In genomic region chr12:34219046-34219770, GRCh38 we compare ENCODE assay signal across 8 cellular contexts.
DNase-seq lines count a peak whose midpoint lies in the region; ATAC-seq and TF ChIP-seq lines count a peak whose summit lies in the region.

No MANE protein-coding gene starts in this region.

- intact Hi-C loops in heart right ventricle (cut with DNase I): loop anchor here in 8 of 10 donors (2.0 to 10.0 kb wide), 7 partner anchors 92 to 1464 kb away; partner anchors contain the start of gene YARS2 (in 1 of the 8)
- intact Hi-C loops in aorta (cut with DNase I): loop anchor here in 1 of 2 donors (5.0 kb wide), 1 partner anchor 97 kb away; no protein-coding TSS in a partner anchor

- H3K4me1 Mint-ChIP-seq in T-helper 1 cell treated with Interleukin-12 subunit alpha and Interleukin-12 subunit beta and Interleukin-4 antibody, amounts not matched to agents 30 μg/mL and 1 μg/mL, for 36 hours (ENCODE audit: low read depth): peaks cover 12% of the 10 kb centered on the region
- H3K4me1 Mint-ChIP-seq in stimulated activated naive CD8-positive, alpha-beta T cell treated with anti-CD3 and anti-CD28 coated beads, Interleukin-15, Interleukin-2, amounts not matched to agents 100 ng/mL and 50 ng/mL, for 24 hours (ENCODE audit: low read depth): peaks cover 11% of the 10 kb centered on the region

- H3K36me3 ChIP-seq in heart right ventricle (no peaks in the 10 kb centered on the region), aorta (ENCODE audit: control insufficient read depth in 1 of 2, insufficient read depth in 2 of 2, low read length in 1 of 2) (no peaks in the 10 kb centered on the region)

- H3K9me3 Mint-ChIP-seq in T-helper 1 cell treated with Interleukin-12 subunit alpha and Interleukin-12 subunit beta and Interleukin-4 antibody, amounts not matched to agents 30 μg/mL and 1 μg/mL, for 36 hours: no peaks in the 10 kb centered on the region
- no peaks in the 10 kb centered on the region for H3K9me3 Mint-ChIP-seq in stimulated activated naive CD8-positive, alpha-beta T cell treated with anti-CD3 and anti-CD28 coated beads, Interleukin-15, Interleukin-2, amounts not matched to agents 100 ng/mL and 50 ng/mL, for 24 hours

- TF ChIP-seq CTCF in LNCaP clone FGC (IDR thresholded peaks at IDR 0.05; ENCODE audit: control insufficient read depth, extremely low read depth, insufficient read depth) (no peak), heart right ventricle (IDR thresholded peaks at IDR 0.05) (no peak), GM10266 (IDR thresholded peaks at IDR 0.05; ENCODE audit: control insufficient read depth, insufficient read depth, low read depth, missing control alignments) (no peak)

- DNase-seq in T-helper 1 cell: no peak
- no peak for DNase-seq in LNCaP clone FGC (ENCODE audit: low read depth)
- DNase-seq in heart right ventricle: no peak
- DNase-seq in aorta: no peak
- DNase-seq in NCI-H1694 (lab: John Stamatoyannopoulos, UW): no peak
- DNase-seq in GM10266 (ENCODE audit: extremely low spot score): no peak

- H3K4me3 ChIP-seq in LNCaP clone FGC (ENCODE audit: low read depth, low read length) (peak overlapping the region; percentile 59), heart right ventricle (peak overlapping the region; percentile 37 to 63 (median 52)), aorta (ENCODE audit: low read length in 2 of 2) (peak overlapping the region in 1 of 2 donors; percentile 31)

- 32 to 56% methylated on average over 42 of the region's 42 CpGs for WGBS in heart right ventricle, 2 donors
- WGBS in aorta, 2 donors: 40 to 41% methylated on average over 42 of the region's 42 CpGs

- H3K27ac Mint-ChIP-seq in T-helper 1 cell treated with Interleukin-12 subunit alpha and Interleukin-12 subunit beta and Interleukin-4 antibody, amounts not matched to agents 30 μg/mL and 1 μg/mL, for 36 hours: no peak overlapping the region
- no peak overlapping the region for H3K27ac Mint-ChIP-seq in stimulated activated naive CD8-positive, alpha-beta T cell treated with anti-CD3 and anti-CD28 coated beads, Interleukin-15, Interleukin-2, amounts not matched to agents 100 ng/mL and 50 ng/mL, for 24 hours

- H3K4me1 ChIP-seq in heart right ventricle (peaks cover 0 to 14% (median 4%) of the 10 kb centered on the region in 9 donors), aorta (ENCODE audit: control insufficient read depth in 1 of 2, insufficient read depth in 2 of 2, low read length in 2 of 2) (no peaks in the 10 kb centered on the region)

- peak overlapping the region; percentile 86 for H3K4me3 Mint-ChIP-seq in T-helper 1 cell treated with Interleukin-12 subunit alpha and Interleukin-12 subunit beta and Interleukin-4 antibody, amounts not matched to agents 30 μg/mL and 1 μg/mL, for 36 hours
- peak overlapping the region; percentile 85 for H3K4me3 Mint-ChIP-seq in stimulated activated naive CD8-positive, alpha-beta T cell treated with anti-CD3 and anti-CD28 coated beads, Interleukin-15, Interleukin-2, amounts not matched to agents 100 ng/mL and 50 ng/mL, for 24 hours

- H3K27ac ChIP-seq in heart right ventricle (peak overlapping the region in 5 of 10 donors; percentile 4 to 75 (median 61)), aorta (ENCODE audit: low read depth in 1 of 2, low read length in 2 of 2) (no peak overlapping the region)

- H3K9me3 ChIP-seq in heart right ventricle (no peaks in the 10 kb centered on the region), aorta (ENCODE audit: control insufficient read depth, low read length) (no peaks in the 10 kb centered on the region)

- peaks cover 9% of the 10 kb centered on the region for H3K27me3 Mint-ChIP-seq in T-helper 1 cell treated with Interleukin-12 subunit alpha and Interleukin-12 subunit beta and Interleukin-4 antibody, amounts not matched to agents 30 μg/mL and 1 μg/mL, for 36 hours (ENCODE audit: low read depth)
- peaks cover 7% of the 10 kb centered on the region for H3K27me3 Mint-ChIP-seq in stimulated activated naive CD8-positive, alpha-beta T cell treated with anti-CD3 and anti-CD28 coated beads, Interleukin-15, Interleukin-2, amounts not matched to agents 100 ng/mL and 50 ng/mL, for 24 hours

- ATAC-seq in heart right ventricle: peak; percentile 11 to 71 (median 41)
- ATAC-seq in aorta (ENCODE audit: low FRiP score): no peak

- no peaks in the 10 kb centered on the region for H3K36me3 Mint-ChIP-seq in T-helper 1 cell treated with Interleukin-12 subunit alpha and Interleukin-12 subunit beta and Interleukin-4 antibody, amounts not matched to agents 30 μg/mL and 1 μg/mL, for 36 hours (ENCODE audit: low read depth)
- no peaks in the 10 kb centered on the region for H3K36me3 Mint-ChIP-seq in stimulated activated naive CD8-positive, alpha-beta T cell treated with anti-CD3 and anti-CD28 coated beads, Interleukin-15, Interleukin-2, amounts not matched to agents 100 ng/mL and 50 ng/mL, for 24 hours (ENCODE audit: low read depth)

- H3K27me3 ChIP-seq in heart right ventricle: peaks cover 0 to 15% (median 7%) of the 10 kb centered on the region in 7 donors
- H3K27me3 ChIP-seq in aorta (ENCODE audit: control insufficient read depth in 1 of 2, insufficient read depth in 2 of 2, low read length in 1 of 2): no peaks in the 10 kb centered on the region
